Comparison of ENCODE assay signal across 21 cellular contexts in genomic region chr12:120951-121350, GRCh38. TPM values are rescaled to one million over a fixed set of nuclear protein-coding genes. Genes with fewer than 3 reads are reported as not detected.
DNase-seq lines count a peak whose midpoint lies in the region; ATAC-seq and TF ChIP-seq lines count a peak whose summit lies in the region.
"Had no signal": no experiment of that assay in that cellular context is flagged by ENCODE, and none has a peak within 500 bp of the region (broad histone marks: within the 10 kb centered on the region; RNA-seq: fewer than 3 reads in every experiment).

No MANE protein-coding gene starts in this region.

- intact Hi-C loops in aorta (cut with DNase I): no loop called here

- 60 to 67% methylated on average over 6 of the region's 6 CpGs for WGBS in aorta, 2 donors

- no peak overlapping the region for H3K4me3 ChIP-seq in aorta (ENCODE audit: low read length in 2 of 2)
- H3K4me3 ChIP-seq in WERI-Rb-1 (ENCODE audit: low read depth, low read length): no peak overlapping the region
- H3K4me3 ChIP-seq: A549; BLaER1 treated with 17β-estradiol and CSF1 and Interleukin-3, amounts not matched to agents 10 nM and 100 nM; GM23248 had no signal

- H3K9me3 ChIP-seq in aorta (ENCODE audit: control insufficient read depth, low read length) (no peaks in the 10 kb centered on the region), WERI-Rb-1 (ENCODE audit: severe bottlenecking) (no peaks in the 10 kb centered on the region)
- H3K9me3 ChIP-seq: A549; BE2C; BLaER1 treated with 17β-estradiol and CSF1 and Interleukin-3, amounts not matched to agents 10 nM and 100 nM had no signal

- H3K27me3 ChIP-seq in aorta (ENCODE audit: control insufficient read depth in 1 of 2, insufficient read depth in 2 of 2, low read length in 1 of 2): no peaks in the 10 kb centered on the region
- no peaks in the 10 kb centered on the region for H3K27me3 ChIP-seq in WERI-Rb-1 (ENCODE audit: insufficient read depth, low read depth, severe bottlenecking)
- H3K27me3 ChIP-seq: BE2C; BLaER1 treated with 17β-estradiol and CSF1 and Interleukin-3, amounts not matched to agents 10 nM and 100 nM had no signal

- ATAC-seq in aorta (ENCODE audit: low FRiP score): no peak
- ATAC-seq: A549 had no signal

- no peak for TF ChIP-seq CTCF in WERI-Rb-1 (IDR thresholded peaks at IDR 0.05; ENCODE audit: low read depth, low read length)

- H3K4me1 ChIP-seq in aorta (ENCODE audit: control insufficient read depth in 1 of 2, insufficient read depth in 2 of 2, low read length in 2 of 2): no peaks in the 10 kb centered on the region
- H3K4me1 ChIP-seq: A549; BE2C; BLaER1 treated with 17β-estradiol and CSF1 and Interleukin-3, amounts not matched to agents 10 nM and 100 nM had no signal

- DNase-seq in NCI-H2107 (lab: John Stamatoyannopoulos, UW): peak; percentile 7
- DNase-seq in NCI-H2107 treated with DMSO at 0.1 percent for 48 hours (lab: John Stamatoyannopoulos, UW; ENCODE audit: unreplicated experiment): no peak
- peak; percentile 69 for DNase-seq in NCI-H2171 treated with DMSO at 0.1 percent for 48 hours (lab: John Stamatoyannopoulos, UW)
- DNase-seq in myocyte (ENCODE audit: low read depth): peak; percentile 57
- DNase-seq in aorta: peak; percentile 3 to 12
- DNase-seq in stimulated activated CD4-positive, alpha-beta T cell treated with anti-CD3 and anti-CD28 coated beads, Interleukin-2, amount 100 ng/mL, for 48 hours: no peak
- DNase-seq in WERI-Rb-1: no peak
- DNase-seq: 8988T; ACHN; AML-193; BE2C; CD4-positive, alpha-beta T cell; CD8-positive, alpha-beta memory T cell; DMS153; DND-41; GM23248; H7; HCEC 1CT had no signal

- H3K27ac ChIP-seq in aorta (ENCODE audit: low read depth in 1 of 2, low read length in 2 of 2) (no peak overlapping the region), WERI-Rb-1 (no peak overlapping the region)
- H3K27ac ChIP-seq: A549; BLaER1 treated with 17β-estradiol and CSF1 and Interleukin-3, amounts not matched to agents 10 nM and 100 nM; GM23248 had no signal

- H3K36me3 ChIP-seq in aorta (ENCODE audit: control insufficient read depth in 1 of 2, insufficient read depth in 2 of 2, low read length in 1 of 2) (no peaks in the 10 kb centered on the region), WERI-Rb-1 (no peaks in the 10 kb centered on the region)
- H3K36me3 ChIP-seq: BE2C; BLaER1 treated with 17β-estradiol and CSF1 and Interleukin-3, amounts not matched to agents 10 nM and 100 nM had no signal

RNA-seq across cellular contexts. Expression of gene IQSEC3, which starts 54.4 kb away (rescaled TPM):
- not detected in 2 replicates for total RNA-seq in myocyte
- polyA plus RNA-seq in myocyte (2012): not detected
- 1 to 10 TPM; 3.0 to 6.4 TPM for total RNA-seq in aorta
- under 1 TPM in 1 of 2 donors, not detected in 1; 0.15 TPM for polyA plus RNA-seq in aorta
- total RNA-seq: GM23248 had no signal
- polyA plus RNA-seq: A549; CD14-positive monocyte; CD8-positive, alpha-beta memory T cell; GM23248 had no signal

Comparison
In these comparisons a context has a peak if more than half of its experiments do, and no peak if none do; other contexts are left out.
1. DNase-seq: peak in NCI-H2107 (single experiment), NCI-H2171 treated with DMSO at 0.1 percent for 48 hours (single experiment), myocyte (single experiment) and aorta (2 of 2); none in NCI-H2107 treated with DMSO at 0.1 percent for 48 hours (single experiment), stimulated activated CD4-positive, alpha-beta T cell treated with anti-CD3 and anti-CD28 coated beads, Interleukin-2, amount 100 ng/mL, for 48 hours (0 of 2) and WERI-Rb-1 (single experiment).